Comparison of ENCODE assay signal across 12 cellular contexts in genomic region chr4:158812133-158812532, GRCh38. TPM values are rescaled to one million over a fixed set of nuclear protein-coding genes. Genes with fewer than 3 reads are reported as not detected.
A peak's percentile ranks its signal among the peaks of the same experiment; 100 is the strongest.
DNase-seq lines count a peak whose midpoint lies in the region; ATAC-seq and TF ChIP-seq lines count a peak whose summit lies in the region.
"Had no signal": no experiment of that assay in that cellular context is flagged by ENCODE, and none has a peak within 500 bp of the region (broad histone marks: within the 10 kb centered on the region; RNA-seq: fewer than 3 reads in every experiment).

No MANE protein-coding gene starts in this region.

- no peak for DNase-seq in PC-3
- no peak for DNase-seq in coronary artery (ENCODE audit: low spot score)
- DNase-seq in DMS53 (lab: John Stamatoyannopoulos, UW) = no peak
- no peak for DNase-seq in KBM-7
- DNase-seq: endodermal cell; NCI-H2081 treated with DMSO at 0.1 percent for 48 hours; stimulated activated CD8-positive, alpha-beta memory T cell treated with anti-CD3 and anti-CD28 coated beads, Interleukin-4, amount 100 ng/mL, for 48 hours; T-helper 17 cell had no signal

- H3K79me2 ChIP-seq in PC-3 (ENCODE audit: low read length) = 0 out of 2 replicates have a peak, but pooled peaks cover 7% of the 10 kb centered on the region

- no peaks in the 10 kb centered on the region for H3K9me2 ChIP-seq in PC-3 (replicated peaks; ENCODE audit: low read length)

- H3K27ac ChIP-seq in PC-3 (ENCODE audit: low read length) (peak overlapping the region; percentile 97), coronary artery (peak overlapping the region; percentile 82 to 92), mucosa of rectum (ENCODE audit: low read depth in 2 of 2, low read length in 2 of 2) (peak overlapping the region; percentile 91 to 92), temporal lobe (ENCODE audit: low read depth, low read length) (peak overlapping the region; percentile 6)

- H3K9me3 ChIP-seq in PC-3 (ENCODE audit: low read length) (no peaks in the 10 kb centered on the region), mucosa of rectum (ENCODE audit: control insufficient read depth in 2 of 2, low read length in 2 of 2) (no peaks in the 10 kb centered on the region)

- H3K27me3 ChIP-seq in PC-3 (ENCODE audit: low read length) = no peaks in the 10 kb centered on the region
- H3K27me3 ChIP-seq in mucosa of rectum (ENCODE audit: control insufficient read depth in 2 of 2, insufficient read depth in 2 of 2, low read length in 2 of 2) = no peaks in the 10 kb centered on the region

- H4K20me1 ChIP-seq in PC-3 (ENCODE audit: low read length) = no peaks in the 10 kb centered on the region

- ATAC-seq in PC-3 (no peak), GM21825 (IDR thresholded peaks at IDR 0.05; ENCODE audit: unreplicated experiment) (no peak), HG03280 (IDR thresholded peaks at IDR 0.05; ENCODE audit: unreplicated experiment) (no peak)

- CTCF ChIA-PET in PC-3 (lab: Charles Lee) = no interaction called here

- H3K36me3 ChIP-seq in PC-3 (ENCODE audit: low read depth, low read length) = no peaks in the 10 kb centered on the region
- no peaks in the 10 kb centered on the region for H3K36me3 ChIP-seq in mucosa of rectum (ENCODE audit: control insufficient read depth in 2 of 2, insufficient read depth in 2 of 2, low read length in 2 of 2)

- no peak overlapping the region for H3K4me2 ChIP-seq in PC-3 (ENCODE audit: low read length)

- in situ Hi-C loops in KBM-7 (cut with MboI; ENCODE audit: low pct_unique_long_range_greater_than_20kb, low sequenced_read_pairs) = no loop called here

- no peak overlapping the region for H3K4me3 ChIP-seq in PC-3 (ENCODE audit: low read length)
- no peak overlapping the region for H3K4me3 ChIP-seq in coronary artery
- H3K4me3 ChIP-seq in mucosa of rectum (ENCODE audit: low read length in 2 of 2) = peak overlapping the region in 1 of 2 donors; percentile 16

- H3K4me1 ChIP-seq in PC-3 (ENCODE audit: insufficient read depth, low read length) = peaks cover 34% of the 10 kb centered on the region
- peaks cover 40 to 51% of the 10 kb centered on the region in 2 donors for H3K4me1 ChIP-seq in mucosa of rectum (ENCODE audit: control insufficient read depth in 2 of 2, insufficient read depth in 2 of 2, low read length in 2 of 2)

- no peak for TF ChIP-seq CTCF in PC-3 (conservative IDR thresholded peaks at IDR 0.05; ENCODE audit: low read depth, low read length)
- no peak for TF ChIP-seq CTCF in coronary artery (IDR thresholded peaks at IDR 0.05)

- H3K9ac ChIP-seq in PC-3 (ENCODE audit: low read length) = peak overlapping the region; percentile 78
- peak overlapping the region in 1 of 2 donors; percentile 0 for H3K9ac ChIP-seq in mucosa of rectum (ENCODE audit: low read depth in 1 of 2, low read length in 2 of 2)

- no TSS peak for BruUV-seq in PC-3 (replicated peaks; lab: Mats Ljungman, UMichigan)

- peaks cover 3% of the 10 kb centered on the region for H3F3A ChIP-seq in PC-3 (ENCODE audit: low read length, unreplicated experiment)

- POLR2A ChIA-PET in PC-3 (lab: Charles Lee; ENCODE audit: unreplicated experiment) = interaction anchor here (0.5 kb wide), 1 partner anchor 37 kb away, joined by 3 read pairs; no protein-coding TSS in a partner anchor

- H2AFZ ChIP-seq in PC-3 (ENCODE audit: low read length) = no peak overlapping the region

- intact Hi-C loops in PC-3 (cut with micrococcal nuclease) = loop anchor here (5.0 kb wide), 1 partner anchor 80 kb away; no protein-coding TSS in a partner anchor

RNA-seq across cellular contexts. Expression of gene FNIP2, which starts 43.3 kb away (rescaled TPM):
- total RNA-seq in PC-3 (2014; rRNA removed) (5.2 and 6.7 TPM in 2 replicates), temporal lobe (62.9 TPM)

Comparison
In these comparisons a context has a peak if more than half of its experiments do, and no peak if none do; other contexts are left out.
1. H3K27ac ChIP-seq: peak in every context shown above with its lines; median percentile 97 in PC-3; 92 in mucosa of rectum; 87 in coronary artery; 6 in temporal lobe.